In the genomic region with DNA sequence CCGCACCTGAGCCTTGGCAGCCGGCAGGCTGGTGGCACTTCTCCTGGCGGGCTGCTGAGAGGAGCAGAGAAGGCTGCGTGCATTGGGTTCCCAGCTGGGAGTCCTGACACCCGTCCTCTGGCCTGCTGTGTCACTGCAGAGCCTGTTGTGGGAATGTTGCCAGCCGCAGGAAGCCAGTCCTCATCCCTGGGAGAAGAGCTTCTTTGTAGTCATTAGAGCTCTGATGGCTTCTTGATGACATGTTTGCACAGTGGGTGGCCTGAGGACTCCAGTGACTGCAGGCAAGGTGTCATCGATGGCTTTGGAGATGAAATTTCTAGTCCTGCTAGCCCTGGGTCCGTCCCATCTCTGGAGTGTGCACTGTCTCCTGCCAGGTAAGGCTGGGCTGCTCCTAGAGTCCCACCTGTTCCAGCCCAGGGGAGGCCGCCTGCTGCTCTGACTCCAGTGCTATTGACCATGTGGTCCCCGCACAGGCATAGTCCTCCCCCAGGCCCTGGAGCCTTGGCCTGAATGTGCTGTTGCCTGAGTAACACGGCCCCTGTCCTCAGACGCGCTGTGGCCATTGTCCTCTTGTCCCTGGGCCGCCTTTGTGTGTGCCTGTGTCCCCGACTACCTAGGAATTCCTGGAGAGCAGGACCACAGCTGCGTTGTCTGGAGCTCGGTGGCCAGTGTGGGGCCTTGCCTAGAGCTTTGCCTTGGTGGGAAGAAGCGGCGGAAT, we compare ENCODE assay signal across 20 cellular contexts.
A peak's percentile ranks its signal among the peaks of the same experiment; 100 is the strongest.
DNase-seq lines count a peak whose midpoint lies in the region; ATAC-seq, FAIRE-seq and TF ChIP-seq lines count a peak whose summit lies in the region.
"Had no signal": no experiment of that assay in that cellular context is flagged by ENCODE, and none has a peak within 500 bp of the region (broad histone marks: within the 10 kb centered on the region; RNA-seq: fewer than 3 reads in every experiment).

No MANE protein-coding gene starts in this region.

- H3K36me3 ChIP-seq in GM23248 (ENCODE audit: low read depth), result no peaks in the 10 kb centered on the region
- H3K36me3 ChIP-seq: thoracic aorta had no signal

- H4K20me1 ChIP-seq in GM23248 (ENCODE audit: insufficient read depth), result no peaks in the 10 kb centered on the region

- no peak for TF ChIP-seq POLR2A in GM12892 (IDR thresholded peaks at IDR 0.05; ENCODE audit: low read depth, low read length)

- DNase-seq in Ammon's horn (ENCODE audit: low spot score) (peak; percentile 42), G401 (ENCODE audit: low spot score) (peak; percentile 56), NCI-H345 treated with DMSO at 0.1 percent for 48 hours (lab: John Stamatoyannopoulos, UW; ENCODE audit: unreplicated experiment) (peak; percentile 89), head of caudate nucleus (peak in 35 of 42 donors; percentile 9 to 66 (median 41)), GM12892 (ENCODE audit: insufficient read length) (no peak), NCI-H446 treated with DMSO at 0.1 percent for 48 hours (lab: John Stamatoyannopoulos, UW) (no peak), GM23248 (no peak)
- DNase-seq: activated CD4-positive, alpha-beta T cell treated with anti-CD3 and anti-CD28 coated beads for 4 hours; activated gamma-delta T cell; CD4-positive, CD25-positive, alpha-beta regulatory T cell; left colon; MV-4-11; NCI-H446; T-cell had no signal

- H3K9me2 ChIP-seq in GM23248 (ENCODE audit: insufficient read depth), result no peaks in the 10 kb centered on the region

- 51 to 56% methylated on average over 17 to 19 of the region's 19 CpGs for WGBS in GM23248 (ENCODE audit: low coverage in 1 of 2, low lambda C conversion rate in 2 of 2, missing lambda C conversion rate in 2 of 2), 2 experiments

- no peak overlapping the region for H3K4me3 ChIP-seq in GM23248
- H3K4me3 ChIP-seq: thoracic aorta had no signal

- no peak for ATAC-seq in GM19351 (IDR thresholded peaks at IDR 0.05; ENCODE audit: unreplicated experiment)
- ATAC-seq: left colon, T-cell had no signal

- FAIRE-seq in GM12892 (lab: Jason Lieb, UNC), result no peak
- FAIRE-seq: frontal cortex, H1 had no signal

- H3K27me3 ChIP-seq in GM23248 (replicated peaks; ENCODE audit: insufficient read depth), result peaks cover 42% of the 10 kb centered on the region

- no peaks in the 10 kb centered on the region for H3K79me2 ChIP-seq in GM23248 (ENCODE audit: insufficient read depth)

- no peak overlapping the region for H3K4me2 ChIP-seq in GM23248 (ENCODE audit: unreplicated experiment)
- H3K4me2 ChIP-seq: KMS-11 had no signal

- H3K9ac ChIP-seq in GM23248, result no peak overlapping the region
- H3K9ac ChIP-seq: KMS-11 had no signal

- no peak overlapping the region for H2AFZ ChIP-seq in GM23248

- in situ Hi-C loops in G401 (cut with HindIII; ENCODE audit: low sequenced_read_pairs) (no loop called here), GM23248 (cut with MboI) (no loop called here)

- H3K4me1 ChIP-seq in GM23248 (ENCODE audit: insufficient read depth), result no peaks in the 10 kb centered on the region

- intact Hi-C loops in head of caudate nucleus (cut with DNase I), result no loop called here

- H3K9me3 ChIP-seq in GM23248 (ENCODE audit: low read depth), result no peaks in the 10 kb centered on the region
- H3K9me3 ChIP-seq: thoracic aorta had no signal

- H3F3A ChIP-seq in GM23248 (ENCODE audit: insufficient read depth), result no peaks in the 10 kb centered on the region

- H3K27ac ChIP-seq in GM23248, result no peak overlapping the region
- H3K27ac ChIP-seq: epithelial cell of prostate, KMS-11, thoracic aorta had no signal

Comparison
In these comparisons a context has a peak if more than half of its experiments do, and no peak if none do; other contexts are left out.
1. DNase-seq: peak in Ammon's horn (single experiment), G401 (single experiment), NCI-H345 treated with DMSO at 0.1 percent for 48 hours (single experiment) and head of caudate nucleus (35 of 42); none in GM12892 (single experiment), NCI-H446 treated with DMSO at 0.1 percent for 48 hours (single experiment) and GM23248 (single experiment).